Comparison of ENCODE assay signal across 8 cellular contexts in the genomic region with DNA sequence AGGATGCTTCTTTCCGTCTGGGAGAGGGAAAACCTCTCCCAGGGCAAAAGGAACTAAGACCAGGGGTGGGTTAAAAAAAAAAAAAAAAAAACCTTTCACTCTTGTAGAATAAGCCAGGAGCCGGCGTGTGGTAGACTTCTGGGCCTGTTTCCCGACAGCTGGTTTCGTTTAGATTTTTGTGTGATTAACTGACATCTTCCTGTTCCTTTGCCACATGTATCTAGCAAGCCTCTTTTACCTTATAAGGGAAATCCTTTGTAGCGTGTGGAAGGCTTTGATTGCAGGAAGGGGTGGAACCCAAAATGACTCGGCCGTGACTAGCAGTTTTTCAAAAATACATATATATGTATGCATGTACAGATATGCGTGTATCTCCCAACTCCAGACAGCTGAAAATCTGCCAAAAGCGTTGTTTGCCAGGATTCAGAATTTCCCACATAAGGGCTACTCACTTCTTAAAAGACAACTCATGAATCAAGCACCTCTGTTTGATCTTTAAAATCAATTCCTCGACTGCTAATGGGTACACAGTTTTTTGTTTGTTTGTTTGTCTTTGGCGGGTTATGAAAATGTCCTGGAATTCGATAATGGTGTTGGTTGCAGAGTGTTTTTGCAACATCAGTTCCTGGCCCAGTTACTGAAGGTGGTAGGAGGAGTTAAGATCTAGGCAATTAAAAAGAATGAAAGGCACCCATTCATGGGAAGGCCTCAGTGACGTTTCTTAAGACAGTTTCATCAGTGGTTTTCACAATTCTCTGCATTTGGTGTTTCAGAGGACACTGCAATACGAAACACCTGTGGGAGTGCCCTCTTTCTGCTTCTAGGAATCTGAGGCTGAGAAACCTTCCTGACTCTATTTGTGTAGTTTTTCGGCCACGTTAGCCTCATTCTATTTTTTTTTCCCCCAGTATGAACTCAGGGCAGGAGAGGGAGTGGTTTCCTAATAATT. TPM values are rescaled to one million over a fixed set of nuclear protein-coding genes. Genes with fewer than 3 reads are reported as not detected.
DNase-seq lines count a peak whose midpoint lies in the region; ATAC-seq and TF ChIP-seq lines count a peak whose summit lies in the region.

No MANE protein-coding gene starts in this region.

- WGBS in urinary bladder, result 3% methylated on average over 17 of the region's 17 CpGs

- H3K27ac ChIP-seq in neutrophil (peak overlapping the region; percentile 90), urinary bladder (ENCODE audit: low read depth) (peak overlapping the region; percentile 97)

- no peak for TF ChIP-seq CTCF in foreskin fibroblast (IDR thresholded peaks at IDR 0.05; ENCODE audit: low read depth, low read length)
- TF ChIP-seq CTCF in neutrophil (IDR thresholded peaks at IDR 0.05), result no peak

- H3K4me1 ChIP-seq in neutrophil (ENCODE audit: control insufficient read depth in 1 of 2, insufficient read depth in 1 of 2, low read depth in 1 of 2, low read length in 1 of 2), result peaks cover 49 to 56% of the 10 kb centered on the region in 2 experiments
- no peaks in the 10 kb centered on the region for H3K4me1 ChIP-seq in urinary bladder (ENCODE audit: insufficient read depth)

- peaks cover 15% of the 10 kb centered on the region for H3K27me3 ChIP-seq in neutrophil

- H3K9me3 ChIP-seq in neutrophil, result no peaks in the 10 kb centered on the region

- DNase-seq in DMS53 (lab: John Stamatoyannopoulos, UW), result peak; percentile 38
- DNase-seq in DMS53 treated with DMSO at 0.1 percent for 48 hours (lab: John Stamatoyannopoulos, UW; ENCODE audit: unreplicated experiment), result no peak
- peak; percentile 99 for DNase-seq in RKO (ENCODE audit: low spot score)
- DNase-seq in activated effector memory CD4-positive, alpha-beta T cell treated with Interleukin-2 at 50 U/mL for 16 hours, result peak; percentile 59
- DNase-seq in foreskin fibroblast, result peak; percentile 93 to 97

- H3K4me3 ChIP-seq in foreskin fibroblast (ENCODE audit: low read depth in 1 of 2, low read length in 2 of 2) (peak overlapping the region; percentile 99 to 100), neutrophil (ENCODE audit: low read depth in 1 of 2, low read length in 1 of 2) (peak overlapping the region; percentile 90 to 95), urinary bladder (ENCODE audit: low read depth, low read length) (peak overlapping the region; percentile 98)

- peak; percentile 39 for ATAC-seq in HG03342 (IDR thresholded peaks at IDR 0.05; ENCODE audit: unreplicated experiment)

- H3K36me3 ChIP-seq in neutrophil (peaks cover 32% of the 10 kb centered on the region), urinary bladder (ENCODE audit: insufficient read depth) (no peaks in the 10 kb centered on the region)

RNA-seq across cellular contexts. Expression of a gene that starts 2.7 kb away (rescaled TPM):
- 438 TPM for total RNA-seq in urinary bladder
- 424 TPM for polyA plus RNA-seq in urinary bladder

RNA-seq across cellular contexts. Expression of a gene that starts 32.7 kb away (rescaled TPM):
- total RNA-seq in urinary bladder, result 69.5 TPM
- polyA plus RNA-seq in urinary bladder, result 43.6 TPM
